In genomic region chr11:94946812-94947211, GRCh38 we compare ENCODE assay signal across 24 cellular contexts. TPM values are rescaled to one million over a fixed set of nuclear protein-coding genes. Genes with fewer than 3 reads are reported as not detected.
DNase-seq lines count a peak whose midpoint lies in the region; ATAC-seq and TF ChIP-seq lines count a peak whose summit lies in the region.
"Had no signal": no experiment of that assay in that cellular context is flagged by ENCODE, and none has a peak within 500 bp of the region (broad histone marks: within the 10 kb centered on the region; RNA-seq: fewer than 3 reads in every experiment).

No MANE protein-coding gene starts in this region.

- H3K4me3 ChIP-seq in IMR-90 (ENCODE audit: insufficient read depth, low read depth, low read length): no peak overlapping the region
- no peak overlapping the region for H3K4me3 ChIP-seq in body of pancreas
- H3K4me3 ChIP-seq in gastroesophageal sphincter: no peak overlapping the region
- H3K4me3 ChIP-seq in SK-N-SH (ENCODE audit: low read depth in 2 of 2, low read length in 1 of 2): no peak overlapping the region
- H3K4me3 ChIP-seq: PC-9 had no signal

- H4K91ac ChIP-seq in IMR-90 (ENCODE audit: insufficient read depth, low read depth, low read length): 0 out of 2 replicates have a peak overlapping the region, but pooled peaks have one; percentile 16

- TF ChIP-seq RAD21 in IMR-90 (IDR thresholded peaks at IDR 0.05; ENCODE audit: low read length) (no peak), SK-N-SH (IDR thresholded peaks at IDR 0.05; ENCODE audit: low read length) (no peak)

- no peak overlapping the region for H4K8ac ChIP-seq in IMR-90 (ENCODE audit: low read depth in 2 of 2, low read length in 2 of 2)

- H3K27me3 Mint-ChIP-seq in nephron progenitor cell (ENCODE audit: low read depth, poor library complexity): peaks cover 21% of the 10 kb centered on the region

- H2AK9ac ChIP-seq in IMR-90 (replicated peaks; ENCODE audit: low read depth, low read length, poor library complexity): no peak overlapping the region

- peaks cover 12% of the 10 kb centered on the region for H3K9me3 Mint-ChIP-seq in nephron progenitor cell
- H3K9me3 Mint-ChIP-seq: HFFc6 had no signal

- H3K27ac ChIP-seq in IMR-90 (ENCODE audit: insufficient read depth, low read length) (no peak overlapping the region), body of pancreas (no peak overlapping the region), gastroesophageal sphincter (no peak overlapping the region), SK-N-SH (ENCODE audit: low read depth in 2 of 2, low read length in 1 of 2) (no peak overlapping the region)
- H3K27ac ChIP-seq: HL-60, PC-9, RWPE1 had no signal

- H3K4me3 Mint-ChIP-seq in nephron progenitor cell: no peak overlapping the region
- H3K4me3 Mint-ChIP-seq: HFFc6 had no signal

- H3K9me1 ChIP-seq in IMR-90 (ENCODE audit: insufficient read depth, low read length): peaks cover 2% of the 10 kb centered on the region; the same call in 1 of the 2 replicates

- peaks cover 43% of the 10 kb centered on the region for H3K4me1 Mint-ChIP-seq in nephron progenitor cell

- H2AK5ac ChIP-seq in IMR-90 (ENCODE audit: low read depth, low read length): peak overlapping the region; percentile 8; the same call in 1 of the 2 replicates

- no peaks in the 10 kb centered on the region for H3F3A ChIP-seq in SK-N-SH (replicated peaks; ENCODE audit: insufficient read depth)

- H3K4me2 ChIP-seq in IMR-90 (ENCODE audit: low read depth, low read length) (no peak overlapping the region), SK-N-SH (no peak overlapping the region)
- H3K4me2 ChIP-seq: PC-9 had no signal

- H2BK5ac ChIP-seq in IMR-90 (ENCODE audit: low read depth, low read length, poor library complexity, severe bottlenecking): no peak overlapping the region

- no peaks in the 10 kb centered on the region for H3K79me1 ChIP-seq in IMR-90 (ENCODE audit: low read depth in 1 of 2, low read length in 2 of 2)

- no peak overlapping the region for H3K18ac ChIP-seq in IMR-90 (ENCODE audit: low read depth, low read length)

- CTCF ChIA-PET in IMR-90 (lab: Yijun Ruan, JAX): no interaction called here
- CTCF ChIA-PET in SK-N-SH (lab: Yijun Ruan, JAX): interaction anchor here (1.2 kb wide), 1 partner anchor 323 kb away, joined by 3 read pairs; no protein-coding TSS in a partner anchor

- H2BK20ac ChIP-seq in IMR-90 (ENCODE audit: low read depth, low read length): peak overlapping the region; percentile 2; the same call in 1 of the 2 replicates

- dilution Hi-C loops in IMR-90 (cut with HindIII; ENCODE audit: low sequenced_read_pairs, unreplicated experiment): no loop called here

- peak overlapping the region; percentile 45; the same call in 1 of the 3 replicates for H2BK15ac ChIP-seq in IMR-90 (ENCODE audit: low read depth, low read length)

- no peak overlapping the region for H3K56ac ChIP-seq in IMR-90 (ENCODE audit: extremely low read depth, insufficient read depth, low read length)

- WGBS in IMR-90 (ENCODE audit: extremely low coverage in 2 of 2, insufficient read length in 1 of 2), 2 experiments: 90% methylated on average over 2 of the region's 4 CpGs; no CpG with 5 or more reads in 1 of the 2 experiments
- WGBS in body of pancreas, 2 donors: 74 to 81% methylated on average over 4 of the region's 4 CpGs
- WGBS in gastroesophageal sphincter (ENCODE audit: low coverage in 1 of 2), 2 donors: 62 to 89% methylated on average over 4 of the region's 4 CpGs
- 94% methylated on average over 4 of the region's 4 CpGs for WGBS in SK-N-SH (ENCODE audit: low lambda C conversion rate)

- intact Hi-C loops in IMR-90 (cut with micrococcal nuclease): no loop called here
- intact Hi-C loops in body of pancreas (cut with DNase I): no loop called here

- no peak overlapping the region; the same call in 1 of the 2 replicates for H3K14ac ChIP-seq in IMR-90 (replicated peaks; ENCODE audit: low read depth, low read length)

- H3K79me2 ChIP-seq in SK-N-SH (ENCODE audit: insufficient read depth): no peaks in the 10 kb centered on the region

- no TSS peak for BruUV-seq in IMR-90 (replicated peaks; lab: Mats Ljungman, UMichigan)

- in situ Hi-C loops in IMR-90 (cut with MboI; ENCODE audit: low sequenced_read_pairs): loop anchor here (25.0 kb wide), 1 partner anchor 810 kb away; the partner anchor contains the start of gene PANX1

- H2BK120ac ChIP-seq in IMR-90 (ENCODE audit: low read depth, low read length): peak overlapping the region; percentile 32; the same call in 1 of the 2 replicates

- no peak overlapping the region for H3K23ac ChIP-seq in IMR-90 (ENCODE audit: low read depth, low read length)

- TF ChIP-seq CTCF in IMR-90 (conservative IDR thresholded peaks at IDR 0.05; ENCODE audit: low read depth, low read length) (no peak), nephron progenitor cell (IDR thresholded peaks at IDR 0.05) (no peak), body of pancreas (IDR thresholded peaks at IDR 0.05) (no peak), gastroesophageal sphincter (IDR thresholded peaks at IDR 0.05) (no peak), SK-N-SH (IDR thresholded peaks at IDR 0.05) (no peak)

- DNase-seq in IMR-90 (no peak), nephron progenitor cell (peak; percentile 24), body of pancreas (no peak), SK-N-SH (no peak)
- DNase-seq: ACHN, AML-193, COR-L47, DMS 273 treated with DMSO at 0.1 percent for 48 hours, DND-41, H7, HFFc6, NCI-H1417, NCI-H187, NCI-H2107, NCI-H226, NCI-H524, PC-9, SIG-M5 had no signal

- H3K27me3 ChIP-seq in IMR-90 (ENCODE audit: control insufficient read depth, insufficient read depth, low read length): no peaks in the 10 kb centered on the region
- no peaks in the 10 kb centered on the region for H3K27me3 ChIP-seq in body of pancreas
- H3K27me3 ChIP-seq in gastroesophageal sphincter: no peaks in the 10 kb centered on the region
- no peaks in the 10 kb centered on the region for H3K27me3 ChIP-seq in SK-N-SH (ENCODE audit: insufficient read depth)

- H3K4ac ChIP-seq in IMR-90 (ENCODE audit: low read depth, low read length): no peak overlapping the region

- H3K9ac ChIP-seq in IMR-90 (ENCODE audit: low read depth, low read length) (no peak overlapping the region), SK-N-SH (no peak overlapping the region)

- TF ChIP-seq POLR2A in IMR-90 (IDR thresholded peaks at IDR 0.05; ENCODE audit: low read depth, low read length) (no peak), body of pancreas (IDR thresholded peaks at IDR 0.05) (no peak), gastroesophageal sphincter (IDR thresholded peaks at IDR 0.05) (no peak)

- H3K36me3 Mint-ChIP-seq in nephron progenitor cell (ENCODE audit: low read depth): peaks cover 4% of the 10 kb centered on the region

- H3K9me2 ChIP-seq in SK-N-SH: no peaks in the 10 kb centered on the region

- no peaks in the 10 kb centered on the region for H4K20me1 ChIP-seq in IMR-90 (ENCODE audit: insufficient read depth, low read length)
- H4K20me1 ChIP-seq in SK-N-SH (ENCODE audit: insufficient read depth): no peaks in the 10 kb centered on the region

- H3K27ac Mint-ChIP-seq in nephron progenitor cell: peak overlapping the region; percentile 70
- H3K27ac Mint-ChIP-seq: HFFc6 had no signal

- TF ChIP-seq EP300 in gastroesophageal sphincter (IDR thresholded peaks at IDR 0.05) (no peak), SK-N-SH (IDR thresholded peaks at IDR 0.05; ENCODE audit: borderline replicate concordance in 1 of 2, low read depth in 1 of 2, low read length in 1 of 2) (no peak)

- H2AFZ ChIP-seq in IMR-90 (replicated peaks; ENCODE audit: low read length, poor library complexity) (no peak overlapping the region), SK-N-SH (ENCODE audit: low read depth) (no peak overlapping the region)
- H2AFZ ChIP-seq: PC-9 had no signal

- H3K4me1 ChIP-seq in IMR-90 (ENCODE audit: control insufficient read depth, insufficient read depth, low read length) (peaks cover 2% of the 10 kb centered on the region; the same call in 1 of the 2 replicates), body of pancreas (no peaks in the 10 kb centered on the region), gastroesophageal sphincter (no peaks in the 10 kb centered on the region), SK-N-SH (ENCODE audit: control insufficient read depth in 1 of 2, insufficient read depth in 2 of 2, low read depth in 1 of 2, low read length in 1 of 2) (no peaks in the 10 kb centered on the region)

- H3K36me3 ChIP-seq in IMR-90 (ENCODE audit: control insufficient read depth, insufficient read depth, low read length) (no peaks in the 10 kb centered on the region), body of pancreas (replicated peaks in 1 of 2; ENCODE audit: insufficient read depth in 1 of 2, low read depth in 2 of 2) (no peaks in the 10 kb centered on the region), gastroesophageal sphincter (no peaks in the 10 kb centered on the region), SK-N-SH (replicated peaks in 1 of 2; ENCODE audit: control insufficient read depth in 1 of 2, insufficient read depth in 2 of 2, low read length in 1 of 2) (no peaks in the 10 kb centered on the region)

- ATAC-seq in GM18868 (IDR thresholded peaks at IDR 0.05; ENCODE audit: unreplicated experiment) (peak; percentile 78), GM21825 (IDR thresholded peaks at IDR 0.05; ENCODE audit: unreplicated experiment) (peak; percentile 61), IMR-90 (ENCODE audit: low read depth) (no peak), body of pancreas (no peak), HG03045 (IDR thresholded peaks at IDR 0.05; ENCODE audit: unreplicated experiment) (no peak), gastroesophageal sphincter (no peak)

- H3K9me3 ChIP-seq in IMR-90 (ENCODE audit: control insufficient read depth, insufficient read depth, low read length) (0 out of 2 replicates have a peak, but pooled peaks cover 2% of the 10 kb centered on the region), body of pancreas (no peaks in the 10 kb centered on the region), gastroesophageal sphincter (no peaks in the 10 kb centered on the region), SK-N-SH (no peaks in the 10 kb centered on the region)

- no peak overlapping the region for H4K5ac ChIP-seq in IMR-90 (ENCODE audit: low read depth, low read length)

- POLR2A ChIA-PET in IMR-90 (lab: Charles Lee; ENCODE audit: unreplicated experiment): no interaction called here
- POLR2A ChIA-PET in SK-N-SH (lab: Yijun Ruan, JAX): no interaction called here

RNA-seq across cellular contexts. Expression of gene CWC15, which starts 26.5 kb away (rescaled TPM):
- total RNA-seq in IMR-90 (2012; rRNA removed) (48.6 and 70.0 TPM in 2 replicates), body of pancreas (10 to 100 TPM; 19.2 to 38.6 TPM), gastroesophageal sphincter (10 to 100 TPM; 32.9 to 54.8 (median 44.1) TPM)
- polyA plus RNA-seq in IMR-90 (2012; rRNA removed) (34.7 and 38.4 TPM in 2 replicates), SK-N-SH (2012; rRNA removed) (27.0 and 33.5 TPM in 2 replicates)
- 7.5 and 12.7 TPM in 2 replicates for polyA plus RNA-seq in IMR-90 (2012; cell fraction: cytosol; rRNA removed)
- polyA plus RNA-seq in IMR-90 (2012; cell fraction: nucleus; rRNA removed; ENCODE audit: low replicate concordance): 3.1 and 31.3 TPM in 2 replicates
- 36.1 and 44.8 TPM in 2 replicates for polyA plus RNA-seq in SK-N-SH (2012; cell fraction: cytosol; rRNA removed)
- polyA plus RNA-seq in SK-N-SH (2012; cell fraction: nucleus; rRNA removed): 15.6 and 31.9 TPM in 2 replicates

RNA-seq across cellular contexts. Expression of gene KDM4D, which starts 26.7 kb away (rescaled TPM):
- 0.90 and 1.1 TPM in 2 replicates for total RNA-seq in IMR-90 (2012; rRNA removed)
- polyA plus RNA-seq in IMR-90 (2012; rRNA removed): 0.99 and 1.1 TPM in 2 replicates
- 0.40 and 0.84 TPM in 2 replicates for polyA plus RNA-seq in IMR-90 (2012; cell fraction: cytosol; rRNA removed)
- 0.45 and 0.65 TPM in 2 replicates for polyA plus RNA-seq in IMR-90 (2012; cell fraction: nucleus; rRNA removed; ENCODE audit: low replicate concordance)
- under 1 TPM in 1 of 2 donors, not detected in 1; 0.78 TPM for total RNA-seq in body of pancreas
- under 1 TPM; 0.67 to 0.89 (median 0.79) TPM for total RNA-seq in gastroesophageal sphincter
- polyA plus RNA-seq in SK-N-SH (2012; rRNA removed): 1.1 and 1.2 TPM in 2 replicates
- 0.80 and 0.97 TPM in 2 replicates for polyA plus RNA-seq in SK-N-SH (2012; cell fraction: cytosol; rRNA removed)
- 0.75 and 0.89 TPM in 2 replicates for polyA plus RNA-seq in SK-N-SH (2012; cell fraction: nucleus; rRNA removed)

Comparison
In these comparisons a context has a peak if more than half of its experiments do, and no peak if none do; other contexts are left out.
1. ATAC-seq: peak in GM18868 (single experiment) and GM21825 (single experiment); none in IMR-90 (single experiment), body of pancreas (single experiment), HG03045 (single experiment) and gastroesophageal sphincter (single experiment).